8 cellular contexts compared by ENCODE assay signal in genomic region chr7:134737561-134738353, GRCh38. TPM values are rescaled to one million over a fixed set of nuclear protein-coding genes. Genes with fewer than 3 reads are reported as not detected.
DNase-seq lines count a peak whose midpoint lies in the region; ATAC-seq and TF ChIP-seq lines count a peak whose summit lies in the region.

No MANE protein-coding gene starts in this region.

- BruUV-seq in A673 (replicated peaks; lab: Mats Ljungman, UMichigan), result no TSS peak

- CTCF ChIA-PET in A673 (lab: Charles Lee), result no interaction called here

- no peak overlapping the region for H3K4me3 ChIP-seq in A673 (ENCODE audit: low read depth, low read length, poor library complexity, severe bottlenecking)

- H3K9me3 ChIP-seq in A673 (ENCODE audit: low read depth, low read length, poor library complexity, severe bottlenecking), result no peaks in the 10 kb centered on the region

- no peaks in the 10 kb centered on the region for H3K27me3 ChIP-seq in A673 (replicated peaks; ENCODE audit: insufficient read depth, low read depth, low read length, poor library complexity)

- H3K4me3 Mint-ChIP-seq in mesothelial cell of epicardium (no peak overlapping the region), nephron progenitor cell (no peak overlapping the region)

- TF ChIP-seq CTCF in A673 (conservative IDR thresholded peaks at IDR 0.05; ENCODE audit: low read depth, low read length) (no peak), mesothelial cell of epicardium (IDR thresholded peaks at IDR 0.05; ENCODE audit: unreplicated experiment) (no peak), nephron progenitor cell (IDR thresholded peaks at IDR 0.05) (no peak)

- intact Hi-C loops in A673 (cut with micrococcal nuclease; ENCODE audit: unreplicated experiment), result no loop called here

- ATAC-seq in HG02610 (IDR thresholded peaks at IDR 0.05; ENCODE audit: unreplicated experiment), result peak; percentile 82
- ATAC-seq in HG02970 (IDR thresholded peaks at IDR 0.05; ENCODE audit: low FRiP score, unreplicated experiment), result no peak

- no peaks in the 10 kb centered on the region for H3K4me1 ChIP-seq in A673 (ENCODE audit: insufficient read depth, low read length, poor library complexity, severe bottlenecking)

- no peaks in the 10 kb centered on the region for H3K9me3 Mint-ChIP-seq in mesothelial cell of epicardium
- no peaks in the 10 kb centered on the region for H3K9me3 Mint-ChIP-seq in nephron progenitor cell

- H3K36me3 Mint-ChIP-seq in mesothelial cell of epicardium (no peaks in the 10 kb centered on the region), nephron progenitor cell (ENCODE audit: low read depth) (no peaks in the 10 kb centered on the region)

- no peaks in the 10 kb centered on the region for H3K36me3 ChIP-seq in A673 (ENCODE audit: insufficient read depth, low read length, poor library complexity, severe bottlenecking)

- H3K27ac ChIP-seq in A673 (ENCODE audit: low read depth, low read length, poor library complexity, severe bottlenecking) (no peak overlapping the region), angular gyrus (ENCODE audit: low read depth, low read length) (peak overlapping the region; percentile 10)

- H3K27ac Mint-ChIP-seq in mesothelial cell of epicardium (peak overlapping the region; percentile 70), nephron progenitor cell (no peak overlapping the region)

- DNase-seq in A673 (ENCODE audit: low spot score), result peak; percentile 37
- no peak for DNase-seq in mesothelial cell of epicardium (ENCODE audit: low spot score in 2 of 2, unreplicated experiment in 2 of 2)
- no peak for DNase-seq in nephron progenitor cell
- no peak for DNase-seq in NCI-H345 treated with DMSO at 0.1 percent for 48 hours (lab: John Stamatoyannopoulos, UW; ENCODE audit: unreplicated experiment)
- DNase-seq in SW480 (ENCODE audit: low spot score), result no peak

- H3K27me3 Mint-ChIP-seq in mesothelial cell of epicardium (ENCODE audit: low read depth) (no peaks in the 10 kb centered on the region), nephron progenitor cell (ENCODE audit: low read depth, poor library complexity) (peaks cover 3% of the 10 kb centered on the region)

- POLR2A ChIA-PET in A673 (lab: Charles Lee; ENCODE audit: low non-redundant PET), result no interaction called here

- H3K4me1 Mint-ChIP-seq in mesothelial cell of epicardium, result peaks cover 21% of the 10 kb centered on the region
- peaks cover 20% of the 10 kb centered on the region for H3K4me1 Mint-ChIP-seq in nephron progenitor cell

RNA-seq across cellular contexts. Expression of gene CALD1, which starts 41.7 kb away (rescaled TPM):
- total RNA-seq in A673 (2021) (47.9 and 48.0 TPM in 2 replicates), mesothelial cell of epicardium (191 to 211 TPM (median 194 TPM) in 3 replicates)
